ENCODE assay signal across 38 cellular contexts in genomic region chr11:116800610-116801009, GRCh38. TPM values are rescaled to one million over a fixed set of nuclear protein-coding genes. Genes with fewer than 3 reads are reported as not detected.
"Had no signal": no experiment of that assay in that cellular context is flagged by ENCODE, and none has a peak within 500 bp of the region (broad histone marks: within the 10 kb centered on the region; RNA-seq: fewer than 3 reads in every experiment).

No MANE protein-coding gene starts in this region.

- H3K4me3 ChIP-seq: ascending aorta, cardiac muscle cell, MG63 had no signal

- H3K4me1 ChIP-seq: ascending aorta had no signal

- H3K9me3 ChIP-seq: ascending aorta, MG63 had no signal

- H3K27ac Mint-ChIP-seq: activated B cell treated with CpG ODN at 0.5 μM for 24 hours; activated CD4-positive, alpha-beta memory T cell treated with anti-CD3 and anti-CD28 coated beads, Interleukin-2, amount 10 ng/mL, durations not matched to agents 7 days and 5 days; activated CD8-positive, alpha-beta memory T cell treated with anti-CD3 and anti-CD28 coated beads, Interleukin-2, amount 10 ng/mL, durations not matched to agents 7 days and 5 days; activated naive CD8-positive, alpha-beta T cell treated with anti-CD3 and anti-CD28 coated beads, Interleukin-2, amount 10 ng/mL, durations not matched to agents 7 days and 5 days had no signal

- H3K36me3 ChIP-seq: ascending aorta, cardiac muscle cell, MG63 had no signal

- FAIRE-seq: RCC 7860 had no signal

- H3K27ac ChIP-seq: ascending aorta, cardiac muscle cell, RWPE1, VCaP had no signal

- H3K4me1 Mint-ChIP-seq: activated B cell treated with CpG ODN at 0.5 μM for 24 hours; activated CD4-positive, alpha-beta memory T cell treated with anti-CD3 and anti-CD28 coated beads, Interleukin-2, amount 10 ng/mL, durations not matched to agents 7 days and 5 days; activated naive CD8-positive, alpha-beta T cell treated with anti-CD3 and anti-CD28 coated beads, Interleukin-2, amount 10 ng/mL, durations not matched to agents 7 days and 5 days; central memory CD8-positive, alpha-beta T cell had no signal

- H3K36me3 Mint-ChIP-seq: activated naive CD8-positive, alpha-beta T cell treated with anti-CD3 and anti-CD28 coated beads, Interleukin-2, amount 10 ng/mL, durations not matched to agents 7 days and 5 days had no signal

- DNase-seq: activated B cell treated with CpG ODN at 0.5 μM for 24 hours; activated CD4-positive, alpha-beta memory T cell treated with anti-CD3 and anti-CD28 coated beads, Interleukin-2, amount 10 ng/mL, durations not matched to agents 7 days and 5 days; activated CD4-positive, alpha-beta T cell treated with anti-CD3 and anti-CD28 coated beads for 4 hours; activated CD4-positive, CD25-positive, alpha-beta regulatory T cell treated with anti-CD3 and anti-CD28 coated beads, Interleukin-2, amount 50 U/mL, for 72 hours; activated CD8-positive, alpha-beta memory T cell treated with anti-CD3 and anti-CD28 coated beads for 24 hours; activated CD8-positive, alpha-beta memory T cell treated with anti-CD3 and anti-CD28 coated beads, Interleukin-2, amount 10 ng/mL, durations not matched to agents 7 days and 5 days; activated CD8-positive, alpha-beta memory T cell treated with anti-CD3 and anti-CD28 coated beads, Interleukin-2, amount 50 U/mL, for 48 hours; activated effector memory CD4-positive, alpha-beta T cell treated with Interleukin-2 at 50 U/mL for 16 hours; activated naive CD4-positive, alpha-beta T cell treated with anti-CD3 and anti-CD28 coated beads, Interleukin-2, amount 50 U/mL, for 16 hours; activated naive CD8-positive, alpha-beta T cell treated with anti-CD3 and anti-CD28 coated beads, Interleukin-2, amount 10 ng/mL, durations not matched to agents 7 days and 5 days; activated T-cell treated with anti-CD3 and anti-CD28 coated beads, Interleukin-2, amount 50 U/mL, for 48 hours; amygdala; Kasumi-1; MG63; NCI-H1048; NCI-H1105 treated with DMSO at 0.1 percent for 48 hours; NCI-H1436; NCI-H1694; NCI-H1930; NCI-H2081 treated with DMSO at 0.1 percent for 48 hours; NCI-H226; NCI-H446 treated with DMSO at 0.1 percent for 48 hours; NCI-H524; NCI-H69; SIG-M5; SW 1271; T-helper 1 cell; T-helper 2 cell; T-helper 9 cell had no signal

- H3K9me3 Mint-ChIP-seq: activated B cell treated with CpG ODN at 0.5 μM for 24 hours; activated CD4-positive, alpha-beta memory T cell treated with anti-CD3 and anti-CD28 coated beads, Interleukin-2, amount 10 ng/mL, durations not matched to agents 7 days and 5 days; activated naive CD8-positive, alpha-beta T cell treated with anti-CD3 and anti-CD28 coated beads, Interleukin-2, amount 10 ng/mL, durations not matched to agents 7 days and 5 days; central memory CD8-positive, alpha-beta T cell had no signal

- ATAC-seq: activated CD8-positive, alpha-beta memory T cell treated with anti-CD3 and anti-CD28 coated beads, Interleukin-2, amount 10 ng/mL, durations not matched to agents 7 days and 5 days; Right ventricle myocardium inferior had no signal

- H3K4me3 Mint-ChIP-seq: activated B cell treated with CpG ODN at 0.5 μM for 24 hours; activated CD4-positive, alpha-beta memory T cell treated with anti-CD3 and anti-CD28 coated beads, Interleukin-2, amount 10 ng/mL, durations not matched to agents 7 days and 5 days; activated CD8-positive, alpha-beta memory T cell treated with anti-CD3 and anti-CD28 coated beads, Interleukin-2, amount 10 ng/mL, durations not matched to agents 7 days and 5 days; activated naive CD8-positive, alpha-beta T cell treated with anti-CD3 and anti-CD28 coated beads, Interleukin-2, amount 10 ng/mL, durations not matched to agents 7 days and 5 days; central memory CD8-positive, alpha-beta T cell had no signal

- H3K27me3 ChIP-seq: ascending aorta, cardiac muscle cell, MG63 had no signal

RNA-seq across cellular contexts. Expression of gene APOA5, which starts 8.9 kb away (rescaled TPM):
- total RNA-seq: activated B cell treated with CpG ODN at 0.5 μM for 24 hours; activated CD4-positive, alpha-beta memory T cell treated with anti-CD3 and anti-CD28 coated beads, Interleukin-2, amount 10 ng/mL, durations not matched to agents 7 days and 5 days; activated CD8-positive, alpha-beta memory T cell treated with anti-CD3 and anti-CD28 coated beads, Interleukin-2, amount 10 ng/mL, durations not matched to agents 7 days and 5 days; activated naive CD8-positive, alpha-beta T cell treated with anti-CD3 and anti-CD28 coated beads, Interleukin-2, amount 10 ng/mL, durations not matched to agents 7 days and 5 days; ascending aorta; cardiac muscle cell; chondrocyte; Right ventricle myocardium inferior; SK-MEL-5 had no signal
- polyA plus RNA-seq: cardiac muscle cell had no signal

RNA-seq across cellular contexts. Expression of gene APOA4, which starts 22.5 kb away (rescaled TPM):
- total RNA-seq: activated B cell treated with CpG ODN at 0.5 μM for 24 hours; activated CD4-positive, alpha-beta memory T cell treated with anti-CD3 and anti-CD28 coated beads, Interleukin-2, amount 10 ng/mL, durations not matched to agents 7 days and 5 days; activated CD8-positive, alpha-beta memory T cell treated with anti-CD3 and anti-CD28 coated beads, Interleukin-2, amount 10 ng/mL, durations not matched to agents 7 days and 5 days; activated naive CD8-positive, alpha-beta T cell treated with anti-CD3 and anti-CD28 coated beads, Interleukin-2, amount 10 ng/mL, durations not matched to agents 7 days and 5 days; chondrocyte; Right ventricle myocardium inferior; SK-MEL-5 had no signal

RNA-seq across cellular contexts. Expression of gene APOC3, which starts 29.1 kb away (rescaled TPM):
- total RNA-seq: activated B cell treated with CpG ODN at 0.5 μM for 24 hours; activated CD4-positive, alpha-beta memory T cell treated with anti-CD3 and anti-CD28 coated beads, Interleukin-2, amount 10 ng/mL, durations not matched to agents 7 days and 5 days; activated CD8-positive, alpha-beta memory T cell treated with anti-CD3 and anti-CD28 coated beads, Interleukin-2, amount 10 ng/mL, durations not matched to agents 7 days and 5 days; activated naive CD8-positive, alpha-beta T cell treated with anti-CD3 and anti-CD28 coated beads, Interleukin-2, amount 10 ng/mL, durations not matched to agents 7 days and 5 days; chondrocyte; Right ventricle myocardium inferior; SK-MEL-5 had no signal
